In genomic region chr1:53182111-53182593, GRCh38 we compare ENCODE assay signal across 8 cellular contexts. TPM values are rescaled to one million over a fixed set of nuclear protein-coding genes. Genes with fewer than 3 reads are reported as not detected.
DNase-seq lines count a peak whose midpoint lies in the region; ATAC-seq and TF ChIP-seq lines count a peak whose summit lies in the region.

No MANE protein-coding gene starts in this region.

- no peak overlapping the region for H3K4me2 ChIP-seq in parathyroid adenoma (ENCODE audit: low read length)

- no peaks in the 10 kb centered on the region for H3K27me3 ChIP-seq in parathyroid adenoma (ENCODE audit: control insufficient read depth, insufficient read depth, low read length)

- ATAC-seq in GM21528 (IDR thresholded peaks at IDR 0.05; ENCODE audit: low FRiP score, unreplicated experiment), result no peak

- no peaks in the 10 kb centered on the region for H3K4me1 Mint-ChIP-seq in type B pancreatic cell (ENCODE audit: unreplicated experiment)

- TF ChIP-seq CTCF in LNCaP clone FGC (IDR thresholded peaks at IDR 0.05; ENCODE audit: control insufficient read depth, extremely low read depth, insufficient read depth), result peak; percentile 81
- peak; percentile 77 for TF ChIP-seq CTCF in parathyroid adenoma (IDR thresholded peaks at IDR 0.05)
- peak; percentile 99 for TF ChIP-seq CTCF in type B pancreatic cell (conservative IDR thresholded peaks at IDR 0.05)

- H3K9ac ChIP-seq in SK-N-MC (ENCODE audit: insufficient read length) (no peak overlapping the region), parathyroid adenoma (no peak overlapping the region)

- DNase-seq in EH (ENCODE audit: low read depth) (peak; percentile 77), LNCaP clone FGC (ENCODE audit: low read depth) (peak; percentile 52), SK-N-MC (ENCODE audit: low read depth, low spot score) (peak; percentile 22), glomerular visceral epithelial cell (ENCODE audit: extremely low spot score) (peak; percentile 79), type B pancreatic cell (ENCODE audit: extremely low spot score, unreplicated experiment) (peak; percentile 76)
- DNase-seq in activated naive CD4-positive, alpha-beta T cell treated with Interleukin-2 at 50 U/mL for 16 hours, result peak; percentile 82

- H3K9me3 Mint-ChIP-seq in type B pancreatic cell, result no peaks in the 10 kb centered on the region

- no peak overlapping the region for H3K4me3 ChIP-seq in LNCaP clone FGC (ENCODE audit: low read depth, low read length)
- no peak overlapping the region for H3K4me3 ChIP-seq in SK-N-MC
- no peak overlapping the region for H3K4me3 ChIP-seq in parathyroid adenoma (ENCODE audit: low read depth, low read length)

- no peak overlapping the region for H3K4me3 Mint-ChIP-seq in type B pancreatic cell

- H3K27ac Mint-ChIP-seq in type B pancreatic cell, result no peak overlapping the region

- no peaks in the 10 kb centered on the region for H3K9me3 ChIP-seq in SK-N-MC (ENCODE audit: low read depth, low read length)
- H3K9me3 ChIP-seq in parathyroid adenoma (ENCODE audit: control insufficient read depth, low read length), result no peaks in the 10 kb centered on the region

- H3K4me1 ChIP-seq in parathyroid adenoma, result no peaks in the 10 kb centered on the region

- no peaks in the 10 kb centered on the region for H3K36me3 Mint-ChIP-seq in type B pancreatic cell

- no peak overlapping the region for H3K27ac ChIP-seq in SK-N-MC
- no peak overlapping the region for H3K27ac ChIP-seq in parathyroid adenoma

- peaks cover 5% of the 10 kb centered on the region for H3K27me3 Mint-ChIP-seq in type B pancreatic cell

- no peaks in the 10 kb centered on the region for H3K36me3 ChIP-seq in SK-N-MC (ENCODE audit: insufficient read depth, low read length)
- no peaks in the 10 kb centered on the region for H3K36me3 ChIP-seq in parathyroid adenoma (ENCODE audit: control insufficient read depth, insufficient read depth, low read length)

- no peak overlapping the region for H2AFZ ChIP-seq in parathyroid adenoma

- no peaks in the 10 kb centered on the region for H3K79me2 ChIP-seq in parathyroid adenoma

RNA-seq across cellular contexts. Expression of gene CPT2, which starts 14.5 kb away (rescaled TPM):
- 26.8 and 28.2 TPM in 2 replicates for total RNA-seq in type B pancreatic cell (ENCODE audit: low replicate concordance)

RNA-seq across cellular contexts. Expression of gene CZIB, which starts 38.3 kb away (rescaled TPM):
- total RNA-seq in type B pancreatic cell (ENCODE audit: low replicate concordance), result 36.2 and 72.7 TPM in 2 replicates

RNA-seq across cellular contexts. Expression of gene SLC1A7, which starts 39.7 kb away (rescaled TPM):
- total RNA-seq in type B pancreatic cell (ENCODE audit: low replicate concordance), result not detected in 2 replicates

RNA-seq across cellular contexts. Expression of gene MAGOH, which starts 56.2 kb away (rescaled TPM):
- total RNA-seq in type B pancreatic cell (ENCODE audit: low replicate concordance), result 50.4 and 55.0 TPM in 2 replicates

Comparison
In these comparisons a context has a peak if more than half of its experiments do, and no peak if none do; other contexts are left out.
1. DNase-seq: peak in every context shown above with its lines; median percentile 82 in activated naive CD4-positive, alpha-beta T cell treated with Interleukin-2 at 50 U/mL for 16 hours; 79 in glomerular visceral epithelial cell; 77 in EH; 76 in type B pancreatic cell; 52 in LNCaP clone FGC; 22 in SK-N-MC.